ENCODE assay signal across 21 cellular contexts in genomic region chr10:43196131-43196980, GRCh38. TPM values are rescaled to one million over a fixed set of nuclear protein-coding genes. Genes with fewer than 3 reads are reported as not detected.
A peak's percentile ranks its signal among the peaks of the same experiment; 100 is the strongest.
DNase-seq lines count a peak whose midpoint lies in the region; ATAC-seq and TF ChIP-seq lines count a peak whose summit lies in the region.
"Had no signal": no experiment of that assay in that cellular context is flagged by ENCODE, and none has a peak within 500 bp of the region (broad histone marks: within the 10 kb centered on the region; RNA-seq: fewer than 3 reads in every experiment).

No MANE protein-coding gene starts in this region.

- H3K4me1 ChIP-seq in Peyer's patch (no peaks in the 10 kb centered on the region), lower lobe of right lung (peaks cover under 1% of the 10 kb centered on the region), aorta (ENCODE audit: control insufficient read depth in 1 of 2, insufficient read depth in 2 of 2, low read length in 2 of 2) (no peaks in the 10 kb centered on the region)
- H3K4me1 ChIP-seq: foreskin keratinocyte had no signal

- 93 to 94% methylated on average over 20 of the region's 20 CpGs for WGBS in aorta, 2 donors

- no peaks in the 10 kb centered on the region for H3K9me3 Mint-ChIP-seq in activated naive CD8-positive, alpha-beta T cell treated with anti-CD3 and anti-CD28 coated beads, Interleukin-2, amount 10 ng/mL, durations not matched to agents 7 days and 5 days
- H3K9me3 Mint-ChIP-seq in activated naive CD8-positive, alpha-beta T cell treated with anti-CD3 and anti-CD28 coated beads, Interleukin-2, amount 50 U/mL, for 24 hours, result no peaks in the 10 kb centered on the region
- H3K9me3 Mint-ChIP-seq: activated naive CD4-positive, alpha-beta T cell treated with anti-CD3 and anti-CD28 coated beads, Interleukin-2, amount 50 U/mL, for 72 hours; activated T-helper 1 cell treated with anti-CD3 and anti-CD28 coated beads, Interleukin-12 subunit alpha, Interleukin-12 subunit beta, Interleukin-2, Interleukin-4 antibody, amounts not matched to agents 30 ng/mL and 10 ng/mL and 1 ng/mL, durations not matched to agents 14 hours and 24 hours and 36 hours; immature natural killer cell; stimulated activated naive CD8-positive, alpha-beta T cell treated with anti-CD3 and anti-CD28 coated beads, Interleukin-15, amount 100 ng/mL, for 72 hours had no signal

- peak; percentile 25 for DNase-seq in activated naive CD8-positive, alpha-beta T cell treated with anti-CD3 and anti-CD28 coated beads, Interleukin-2, amount 10 ng/mL, durations not matched to agents 7 days and 5 days
- no peak for DNase-seq in activated naive CD8-positive, alpha-beta T cell treated with anti-CD3 and anti-CD28 coated beads, Interleukin-2, amount 50 U/mL, for 24 hours
- DNase-seq in Peyer's patch, result peak; percentile 5 to 40 (median 34)
- DNase-seq in lower lobe of right lung, result peak; percentile 30
- DNase-seq in aorta, result peak; percentile 39 to 60
- DNase-seq in erythroblast (lab: John Stamatoyannopoulos, UW), result no peak
- DNase-seq in AG08396 (ENCODE audit: low spot score), result no peak
- DNase-seq: Calu3; foreskin keratinocyte; immature natural killer cell; Karpas-422; NCI-H187; stimulated activated CD4-positive, alpha-beta T cell treated with anti-CD3 and anti-CD28 coated beads, Interleukin-12 subunit alpha, Interleukin-12 subunit beta, amount 100 ng/mL, for 4 hours; stimulated activated CD4-positive, alpha-beta T cell treated with anti-CD3 and anti-CD28 coated beads, Interleukin-4, amount 100 ng/mL, for 4 hours; stimulated activated naive CD8-positive, alpha-beta T cell treated with anti-CD3 and anti-CD28 coated beads, Interleukin-15, amount 100 ng/mL, for 72 hours; SW 1271 had no signal

- TF ChIP-seq CTCF in Peyer's patch (IDR thresholded peaks at IDR 0.05), result no peak
- TF ChIP-seq CTCF in lower lobe of right lung (IDR thresholded peaks at IDR 0.05), result no peak

- H3K9me3 ChIP-seq in Peyer's patch (no peaks in the 10 kb centered on the region), lower lobe of right lung (no peaks in the 10 kb centered on the region), aorta (ENCODE audit: control insufficient read depth, low read length) (no peaks in the 10 kb centered on the region)
- H3K9me3 ChIP-seq: tibial nerve had no signal

- peaks cover 2% of the 10 kb centered on the region for H3K4me1 Mint-ChIP-seq in activated naive CD8-positive, alpha-beta T cell treated with anti-CD3 and anti-CD28 coated beads, Interleukin-2, amount 10 ng/mL, durations not matched to agents 7 days and 5 days
- H3K4me1 Mint-ChIP-seq in activated naive CD8-positive, alpha-beta T cell treated with anti-CD3 and anti-CD28 coated beads, Interleukin-2, amount 50 U/mL, for 24 hours, result no peaks in the 10 kb centered on the region
- H3K4me1 Mint-ChIP-seq: stimulated activated naive CD8-positive, alpha-beta T cell treated with anti-CD3 and anti-CD28 coated beads, Interleukin-15, amount 100 ng/mL, for 72 hours had no signal

- no peak for ATAC-seq in activated naive CD8-positive, alpha-beta T cell treated with anti-CD3 and anti-CD28 coated beads, Interleukin-2, amount 10 ng/mL, durations not matched to agents 7 days and 5 days (ENCODE audit: low read depth)
- no peak for ATAC-seq in activated naive CD8-positive, alpha-beta T cell treated with anti-CD3 and anti-CD28 coated beads, Interleukin-2, amount 50 U/mL, for 24 hours
- no peak for ATAC-seq in lower lobe of right lung
- ATAC-seq in aorta (ENCODE audit: low FRiP score), result no peak
- ATAC-seq in GM19467 (IDR thresholded peaks at IDR 0.05; ENCODE audit: unreplicated experiment), result no peak
- ATAC-seq: activated CD4-positive, CD25-positive, alpha-beta regulatory T cell treated with anti-CD3 and anti-CD28 coated beads, Interleukin-2, amount 50 U/mL, for 24 hours; activated naive CD4-positive, alpha-beta T cell treated with anti-CD3 and anti-CD28 coated beads, Interleukin-2, amount 50 U/mL, for 72 hours; foreskin keratinocyte; stimulated activated naive CD8-positive, alpha-beta T cell treated with anti-CD3 and anti-CD28 coated beads, Interleukin-15, amount 100 ng/mL, for 72 hours had no signal

- H3K4me3 Mint-ChIP-seq in activated naive CD8-positive, alpha-beta T cell treated with anti-CD3 and anti-CD28 coated beads, Interleukin-2, amount 10 ng/mL, durations not matched to agents 7 days and 5 days, result no peak overlapping the region
- H3K4me3 Mint-ChIP-seq in activated naive CD8-positive, alpha-beta T cell treated with anti-CD3 and anti-CD28 coated beads, Interleukin-2, amount 50 U/mL, for 24 hours, result no peak overlapping the region
- H3K4me3 Mint-ChIP-seq: activated T-helper 1 cell treated with anti-CD3 and anti-CD28 coated beads, Interleukin-12 subunit alpha, Interleukin-12 subunit beta, Interleukin-2, Interleukin-4 antibody, amounts not matched to agents 30 ng/mL and 10 ng/mL and 1 ng/mL, durations not matched to agents 14 hours and 24 hours and 36 hours; immature natural killer cell; stimulated activated naive CD8-positive, alpha-beta T cell treated with anti-CD3 and anti-CD28 coated beads, Interleukin-15, amount 100 ng/mL, for 72 hours had no signal

- H3K27me3 ChIP-seq in Peyer's patch, result no peaks in the 10 kb centered on the region
- no peaks in the 10 kb centered on the region for H3K27me3 ChIP-seq in lower lobe of right lung (ENCODE audit: low read depth)
- H3K27me3 ChIP-seq in aorta (ENCODE audit: control insufficient read depth in 1 of 2, insufficient read depth in 2 of 2, low read length in 1 of 2), result no peaks in the 10 kb centered on the region
- H3K27me3 ChIP-seq: foreskin keratinocyte, tibial nerve had no signal

- H3K4me3 ChIP-seq in Peyer's patch, result no peak overlapping the region
- no peak overlapping the region for H3K4me3 ChIP-seq in lower lobe of right lung
- H3K4me3 ChIP-seq in aorta (ENCODE audit: low read length in 2 of 2), result no peak overlapping the region
- H3K4me3 ChIP-seq: tibial nerve had no signal

- no peak overlapping the region for H3K27ac ChIP-seq in Peyer's patch
- no peak overlapping the region for H3K27ac ChIP-seq in lower lobe of right lung
- H3K27ac ChIP-seq in aorta (ENCODE audit: low read depth in 1 of 2, low read length in 2 of 2), result no peak overlapping the region
- H3K27ac ChIP-seq: foreskin keratinocyte, tibial nerve had no signal

- H3K36me3 Mint-ChIP-seq in activated naive CD8-positive, alpha-beta T cell treated with anti-CD3 and anti-CD28 coated beads, Interleukin-2, amount 10 ng/mL, durations not matched to agents 7 days and 5 days, result no peaks in the 10 kb centered on the region
- peaks cover 3% of the 10 kb centered on the region for H3K36me3 Mint-ChIP-seq in activated naive CD8-positive, alpha-beta T cell treated with anti-CD3 and anti-CD28 coated beads, Interleukin-2, amount 50 U/mL, for 24 hours (ENCODE audit: low read depth)
- H3K36me3 Mint-ChIP-seq: activated naive CD4-positive, alpha-beta T cell treated with anti-CD3 and anti-CD28 coated beads, Interleukin-2, amount 50 U/mL, for 72 hours had no signal

- no peak for TF ChIP-seq POLR2A in Peyer's patch (IDR thresholded peaks at IDR 0.05)
- no peak for TF ChIP-seq POLR2A in erythroblast (IDR thresholded peaks at IDR 0.05; ENCODE audit: low read length)

- H3K36me3 ChIP-seq in Peyer's patch (no peaks in the 10 kb centered on the region), lower lobe of right lung (no peaks in the 10 kb centered on the region), aorta (ENCODE audit: control insufficient read depth in 1 of 2, insufficient read depth in 2 of 2, low read length in 1 of 2) (no peaks in the 10 kb centered on the region)

- H3K27ac Mint-ChIP-seq in activated naive CD8-positive, alpha-beta T cell treated with anti-CD3 and anti-CD28 coated beads, Interleukin-2, amount 10 ng/mL, durations not matched to agents 7 days and 5 days, result no peak overlapping the region
- no peak overlapping the region for H3K27ac Mint-ChIP-seq in activated naive CD8-positive, alpha-beta T cell treated with anti-CD3 and anti-CD28 coated beads, Interleukin-2, amount 50 U/mL, for 24 hours
- H3K27ac Mint-ChIP-seq: activated naive CD4-positive, alpha-beta T cell treated with anti-CD3 and anti-CD28 coated beads, Interleukin-2, amount 50 U/mL, for 72 hours; activated T-helper 1 cell treated with anti-CD3 and anti-CD28 coated beads, Interleukin-12 subunit alpha, Interleukin-12 subunit beta, Interleukin-2, Interleukin-4 antibody, amounts not matched to agents 30 ng/mL and 10 ng/mL and 1 ng/mL, durations not matched to agents 14 hours and 24 hours and 36 hours had no signal

- no peaks in the 10 kb centered on the region for H3K27me3 Mint-ChIP-seq in activated naive CD8-positive, alpha-beta T cell treated with anti-CD3 and anti-CD28 coated beads, Interleukin-2, amount 10 ng/mL, durations not matched to agents 7 days and 5 days
- H3K27me3 Mint-ChIP-seq in activated naive CD8-positive, alpha-beta T cell treated with anti-CD3 and anti-CD28 coated beads, Interleukin-2, amount 50 U/mL, for 24 hours, result no peaks in the 10 kb centered on the region
- H3K27me3 Mint-ChIP-seq: stimulated activated naive CD8-positive, alpha-beta T cell treated with anti-CD3 and anti-CD28 coated beads, Interleukin-15, amount 100 ng/mL, for 72 hours had no signal

- POLR2A ChIA-PET in activated naive CD8-positive, alpha-beta T cell treated with anti-CD3 and anti-CD28 coated beads, Interleukin-2, amount 10 ng/mL, durations not matched to agents 7 days and 5 days (lab: Charles Lee), result no interaction called here

- intact Hi-C loops in lower lobe of right lung (cut with DNase I) (no loop called here), aorta (cut with DNase I) (no loop called here)

RNA-seq across cellular contexts. Expression of gene CSGALNACT2, which starts 58.1 kb away (rescaled TPM):
- 10 to 100 TPM; 37.2 to 39.5 TPM for total RNA-seq in activated naive CD8-positive, alpha-beta T cell treated with anti-CD3 and anti-CD28 coated beads, Interleukin-2, amount 10 ng/mL, durations not matched to agents 7 days and 5 days
- total RNA-seq in Peyer's patch, result 10 to 100 TPM in 1 of 4 donors, 1 to 10 TPM in 3; 5.8 to 24.8 (median 7.9) TPM
- 36.4 TPM for total RNA-seq in lower lobe of right lung
- 10 to 100 TPM; 32.7 to 35.8 TPM for total RNA-seq in aorta
- 10 to 100 TPM; 18.2 to 20.1 TPM for polyA plus RNA-seq in aorta

Comparison
In these comparisons a context has a peak if more than half of its experiments do, and no peak if none do; other contexts are left out.
1. DNase-seq: peak in activated naive CD8-positive, alpha-beta T cell treated with anti-CD3 and anti-CD28 coated beads, Interleukin-2, amount 10 ng/mL, durations not matched to agents 7 days and 5 days (single experiment), Peyer's patch (3 of 3), lower lobe of right lung (single experiment) and aorta (2 of 2); none in activated naive CD8-positive, alpha-beta T cell treated with anti-CD3 and anti-CD28 coated beads, Interleukin-2, amount 50 U/mL, for 24 hours (single experiment), erythroblast (0 of 2) and AG08396 (single experiment).